In the genomic region with DNA sequence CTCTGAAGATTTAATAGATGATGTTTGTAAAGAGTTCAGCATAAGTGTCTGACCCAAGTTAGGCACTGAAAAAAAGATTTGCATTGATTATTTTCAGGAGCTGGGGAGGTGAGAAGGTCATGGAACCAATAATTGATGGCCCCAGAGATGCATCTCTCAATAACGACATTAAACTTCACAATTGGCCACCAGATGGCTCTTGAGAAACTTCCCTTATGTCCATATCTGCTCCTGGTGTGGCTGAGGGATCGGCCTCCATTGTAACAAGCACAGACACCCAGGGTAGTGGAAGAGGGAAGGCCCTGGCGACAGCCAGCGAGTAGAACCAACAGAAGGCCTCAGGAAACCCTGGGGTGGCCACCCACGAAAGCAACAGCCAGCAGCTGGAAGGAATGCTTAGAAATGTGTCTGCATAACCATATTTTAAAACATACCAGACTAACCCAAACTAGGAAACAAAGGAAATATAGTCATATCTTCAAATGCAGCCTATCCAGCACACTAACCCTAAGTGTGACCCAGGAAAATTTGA, we compare ENCODE assay signal across 14 cellular contexts.
DNase-seq lines count a peak whose midpoint lies in the region; ATAC-seq and TF ChIP-seq lines count a peak whose summit lies in the region.
"Had no signal": no experiment of that assay in that cellular context is flagged by ENCODE, and none has a peak within 500 bp of the region (broad histone marks: within the 10 kb centered on the region; RNA-seq: fewer than 3 reads in every experiment).

No MANE protein-coding gene starts in this region.

- no peaks in the 10 kb centered on the region for H3K4me1 ChIP-seq in psoas muscle

- ATAC-seq in HG02759 (IDR thresholded peaks at IDR 0.05; ENCODE audit: unreplicated experiment) = no peak
- ATAC-seq in psoas muscle = no peak
- ATAC-seq: activated CD4-positive, alpha-beta T cell treated with anti-CD3 and anti-CD28 coated beads for 36 hours; stimulated activated effector memory CD8-positive, alpha-beta T cell treated with anti-CD3 and anti-CD28 coated beads, Interleukin-12 subunit alpha, Interleukin-12 subunit beta, amount 100 ng/mL, for 72 hours had no signal

- H3K27me3 ChIP-seq in psoas muscle (ENCODE audit: insufficient read depth in 3 of 3, low read length in 2 of 3) = no peaks in the 10 kb centered on the region

- intact Hi-C loops in psoas muscle (cut with DNase I) = no loop called here

- WGBS in psoas muscle, 3 donors = 60 to 79% (median 71%) methylated on average over 5 of the region's 5 CpGs

- no peak overlapping the region for H3K4me3 ChIP-seq in psoas muscle
- H3K4me3 ChIP-seq: SK-N-MC had no signal

- no peak for TF ChIP-seq CTCF in psoas muscle (IDR thresholded peaks at IDR 0.05)

- H3K36me3 ChIP-seq in psoas muscle (ENCODE audit: insufficient read depth in 1 of 2, low read depth in 1 of 2) = no peaks in the 10 kb centered on the region

- H3K9me3 ChIP-seq in psoas muscle = no peaks in the 10 kb centered on the region

- DNase-seq in COR-L47 (lab: John Stamatoyannopoulos, UW) (peak; percentile 32), H4 (ENCODE audit: low spot score) (peak; percentile 29), RPMI8226 (peak; percentile 50), globus pallidus (ENCODE audit: low spot score) (peak; percentile 16), NCI-H226 (no peak), psoas muscle (no peak), HPDE6-E6E7 (ENCODE audit: extremely low spot score) (no peak)
- DNase-seq: activated CD4-positive, alpha-beta T cell treated with anti-CD3 and anti-CD28 coated beads for 36 hours; activated gamma-delta T cell; NCI-H2029 treated with DMSO at 0.1 percent for 48 hours; nephron progenitor cell had no signal

- H3K27ac ChIP-seq in psoas muscle = no peak overlapping the region
- H3K27ac ChIP-seq: SK-N-MC had no signal

Comparison
In these comparisons a context has a peak if more than half of its experiments do, and no peak if none do; other contexts are left out.
1. DNase-seq: peak in COR-L47 (single experiment), H4 (single experiment), RPMI8226 (single experiment) and globus pallidus (single experiment); none in NCI-H226 (single experiment), psoas muscle (0 of 2) and HPDE6-E6E7 (single experiment).